In genomic region chr11:72378704-72379383, GRCh38 we compare ENCODE assay signal across 15 cellular contexts. TPM values are rescaled to one million over a fixed set of nuclear protein-coding genes. Genes with fewer than 3 reads are reported as not detected.
DNase-seq lines count a peak whose midpoint lies in the region; ATAC-seq and TF ChIP-seq lines count a peak whose summit lies in the region.
"Had no signal": no experiment of that assay in that cellular context is flagged by ENCODE, and none has a peak within 500 bp of the region (broad histone marks: within the 10 kb centered on the region; RNA-seq: fewer than 3 reads in every experiment).

No MANE protein-coding gene starts in this region.

- in situ Hi-C loops in astrocyte of the spinal cord (cut with HindIII; ENCODE audit: low sequenced_read_pairs) = no loop called here

- intact Hi-C loops in left ventricle myocardium superior (cut with micrococcal nuclease) = no loop called here
- intact Hi-C loops in posterior vena cava (cut with DNase I) = no loop called here

- no peak overlapping the region for H3K4me3 ChIP-seq in astrocyte of the spinal cord (ENCODE audit: low read depth, low read length)
- H3K4me3 ChIP-seq: A549, SK-N-MC had no signal

- ATAC-seq in left ventricle myocardium superior = peak; percentile 98
- no peak for ATAC-seq in GM18502 (IDR thresholded peaks at IDR 0.05; ENCODE audit: poor library complexity, unreplicated experiment)
- ATAC-seq in HG02840 (IDR thresholded peaks at IDR 0.05; ENCODE audit: low FRiP score, unreplicated experiment) = no peak
- ATAC-seq: A549 had no signal

- TF ChIP-seq CTCF in astrocyte of the spinal cord (IDR thresholded peaks at IDR 0.05; ENCODE audit: low read depth, low read length) = no peak

- DNase-seq in AG08395 (ENCODE audit: low spot score) (peak; percentile 44), astrocyte of the spinal cord (ENCODE audit: low read depth, low spot score) (peak; percentile 54), left ventricle myocardium superior (peak; percentile 74), posterior vena cava (ENCODE audit: low spot score) (peak; percentile 87), NCI-H1105 (lab: John Stamatoyannopoulos, UW) (no peak), HT-29 (ENCODE audit: low spot score) (no peak)
- DNase-seq: activated naive CD8-positive, alpha-beta T cell treated with anti-CD3 and anti-CD28 coated beads, Interleukin-2, amount 10 ng/mL, durations not matched to agents 7 days and 5 days; DMS79 treated with DMSO at 0.1 percent for 48 hours; NCI-H187 treated with DMSO at 0.1 percent for 48 hours; NK-92 treated with Interleukin-12 subunit alpha and Interleukin-12 subunit beta, amount 100 ng/mL, for 24 hours; retina had no signal

RNA-seq across cellular contexts. Expression of gene CLPB, which starts 55.5 kb away (rescaled TPM):
- total RNA-seq in left ventricle myocardium superior = 16.4 TPM
- total RNA-seq in posterior vena cava = 10 to 100 TPM; 18.1 to 19.4 TPM
- total RNA-seq in HT-29 (2014; rRNA removed; shearing (Covaris generic)) = 53.3 and 56.9 TPM in 2 replicates

Comparison
In these comparisons a context has a peak if more than half of its experiments do, and no peak if none do; other contexts are left out.
1. DNase-seq: peak in AG08395 (single experiment), astrocyte of the spinal cord (single experiment), left ventricle myocardium superior (single experiment) and posterior vena cava (single experiment); none in NCI-H1105 (single experiment) and HT-29 (single experiment).